1 cellular context compared by ENCODE assay signal in the genomic region with DNA sequence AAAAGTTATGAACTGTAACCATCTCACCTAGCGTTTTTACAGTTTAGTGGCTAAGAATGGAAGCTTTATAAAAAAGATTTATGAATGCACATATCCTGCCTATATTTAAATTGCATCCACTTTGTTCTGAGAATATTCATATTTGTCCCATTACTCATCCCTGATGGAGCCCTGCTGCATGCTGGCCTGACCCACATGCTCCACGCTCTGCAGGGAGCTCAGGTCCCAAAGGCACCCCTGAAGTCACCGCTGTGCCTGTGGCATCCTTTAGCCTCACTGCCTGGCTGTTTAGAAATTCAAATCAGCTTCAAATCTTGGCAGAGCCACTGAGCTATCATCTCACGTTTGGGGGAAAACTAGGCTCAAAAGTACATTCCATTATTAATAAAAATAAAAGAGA.
TF ChIP-seq lines count a peak whose summit lies in the region.

No MANE protein-coding gene starts in this region.

TF ChIP-seq in IMR-90, 13 proteins besides CTCF, POLR2A, EP300 and RAD21:
- no peak for TF ChIP-seq RCOR1 (IDR thresholded peaks at IDR 0.05; ENCODE audit: insufficient replicate concordance, low read length)
- TF ChIP-seq CEBPB (IDR thresholded peaks at IDR 0.05; ENCODE audit: low read depth, low read length) = no peak
- TF ChIP-seq FOS (IDR thresholded peaks at IDR 0.05; ENCODE audit: low read depth, low read length) = no peak
- TF ChIP-seq, protein P1, sequence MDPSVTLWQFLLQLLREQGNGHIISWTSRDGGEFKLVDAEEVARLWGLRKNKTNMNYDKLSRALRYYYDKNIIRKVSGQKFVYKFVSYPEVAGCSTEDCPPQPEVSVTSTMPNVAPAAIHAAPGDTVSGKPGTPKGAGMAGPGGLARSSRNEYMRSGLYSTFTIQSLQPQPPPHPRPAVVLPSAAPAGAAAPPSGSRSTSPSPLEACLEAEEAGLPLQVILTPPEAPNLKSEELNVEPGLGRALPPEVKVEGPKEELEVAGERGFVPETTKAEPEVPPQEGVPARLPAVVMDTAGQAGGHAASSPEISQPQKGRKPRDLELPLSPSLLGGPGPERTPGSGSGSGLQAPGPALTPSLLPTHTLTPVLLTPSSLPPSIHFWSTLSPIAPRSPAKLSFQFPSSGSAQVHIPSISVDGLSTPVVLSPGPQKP (IDR thresholded peaks at IDR 0.05; ENCODE audit: borderline replicate concordance, low read depth, low read length) = no peak
